8 cellular contexts compared by ENCODE assay signal in the genomic region with DNA sequence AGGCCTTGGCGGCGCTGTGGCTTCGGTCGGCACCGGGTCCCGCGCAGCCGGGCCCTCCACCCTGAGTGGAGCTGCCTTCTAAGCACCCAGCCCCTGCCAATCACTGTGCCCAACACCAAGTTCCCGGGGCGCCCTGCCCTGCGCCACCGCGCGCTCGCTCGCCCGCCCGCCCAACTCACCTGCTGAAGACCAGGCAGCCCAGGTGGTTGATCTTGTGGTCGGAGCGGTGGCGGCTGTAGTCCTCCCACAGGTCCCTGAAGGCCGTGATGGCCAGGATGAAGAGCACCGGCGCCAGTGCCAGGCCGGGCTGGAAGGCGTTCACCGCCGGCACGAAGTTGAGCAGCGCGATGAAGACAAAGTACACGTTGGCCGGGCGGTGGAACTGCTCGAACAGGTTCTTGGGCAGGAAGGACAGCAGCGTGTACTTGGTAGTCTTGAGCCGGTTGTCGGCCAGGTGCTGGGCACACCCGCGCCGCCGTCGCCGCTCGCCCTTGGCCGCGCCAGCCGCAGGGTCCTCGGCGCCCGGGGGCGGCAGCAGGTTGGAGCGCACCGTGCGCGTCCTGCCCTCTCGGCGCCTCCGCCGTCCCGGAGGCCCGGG. TPM values are rescaled to one million over a fixed set of nuclear protein-coding genes. Genes with fewer than 3 reads are reported as not detected.
DNase-seq lines count a peak whose midpoint lies in the region; ATAC-seq and TF ChIP-seq lines count a peak whose summit lies in the region.

No MANE protein-coding gene starts in this region.

- H3K9me3 ChIP-seq in prostate gland (no peaks in the 10 kb centered on the region), A673 (ENCODE audit: low read depth, low read length, poor library complexity, severe bottlenecking) (peaks cover 11% of the 10 kb centered on the region)

- POLR2A ChIA-PET in A673 (lab: Charles Lee; ENCODE audit: low non-redundant PET): no interaction called here

- no peak overlapping the region for H3K27ac ChIP-seq in HL-60 (replicated peaks)
- H3K27ac ChIP-seq in prostate gland: peak overlapping the region; percentile 66 to 72
- H3K27ac ChIP-seq in A673 (ENCODE audit: low read depth, low read length, poor library complexity, severe bottlenecking): no peak overlapping the region

- TF ChIP-seq POLR2A in prostate gland (IDR thresholded peaks at IDR 0.05): no peak

- intact Hi-C loops in prostate gland (cut with DNase I) (loop anchor here (5.0 to 10.0 kb wide), 3 partner anchors 62 to 222 kb away; no protein-coding TSS in a partner anchor), A673 (cut with micrococcal nuclease; ENCODE audit: unreplicated experiment) (no loop called here)

- CTCF ChIA-PET in A673 (lab: Charles Lee): no interaction called here

- peaks cover 7 to 12% of the 10 kb centered on the region in 2 donors for H3K36me3 Mint-ChIP-seq in activated T-cell treated with anti-CD3 and anti-CD28 coated beads, Interleukin-2, amount 50 U/mL, for 72 hours (ENCODE audit: insufficient read depth in 2 of 2)

- peaks cover 53% of the 10 kb centered on the region for H3K4me1 Mint-ChIP-seq in activated T-cell treated with anti-CD3 and anti-CD28 coated beads, Interleukin-2, amount 50 U/mL, for 72 hours (ENCODE audit: low read depth)

- peak overlapping the region; percentile 95 to 97 for H3K4me3 Mint-ChIP-seq in activated T-cell treated with anti-CD3 and anti-CD28 coated beads, Interleukin-2, amount 50 U/mL, for 72 hours

- no peak for TF ChIP-seq CTCF in HL-60 (IDR thresholded peaks at IDR 0.05; ENCODE audit: insufficient read depth, low read length)
- no peak for TF ChIP-seq CTCF in prostate gland (IDR thresholded peaks at IDR 0.05)
- TF ChIP-seq CTCF in A673 (conservative IDR thresholded peaks at IDR 0.05; ENCODE audit: low read depth, low read length): no peak

- H3K4me3 ChIP-seq in HL-60 (replicated peaks; ENCODE audit: insufficient read depth, low read length) (peak overlapping the region; percentile 15), prostate gland (peak overlapping the region; percentile 49 to 56), A673 (ENCODE audit: low read depth, low read length, poor library complexity, severe bottlenecking) (no peak overlapping the region)

- peaks cover 8% of the 10 kb centered on the region for H3K27me3 Mint-ChIP-seq in activated T-cell treated with anti-CD3 and anti-CD28 coated beads, Interleukin-2, amount 50 U/mL, for 72 hours (ENCODE audit: low read depth)

- BruUV-seq in A673 (replicated peaks; lab: Mats Ljungman, UMichigan): no TSS peak

- H3K27ac Mint-ChIP-seq in activated T-cell treated with anti-CD3 and anti-CD28 coated beads, Interleukin-2, amount 50 U/mL, for 72 hours: peak overlapping the region; percentile 69

- ATAC-seq in activated T-cell treated with anti-CD3 and anti-CD28 coated beads, Interleukin-2, amount 50 U/mL, for 72 hours (replicated peaks in 1 of 2): peak; percentile 55 to 66
- ATAC-seq in HG03342 (IDR thresholded peaks at IDR 0.05; ENCODE audit: unreplicated experiment): no peak
- ATAC-seq in GM18867 (IDR thresholded peaks at IDR 0.05; ENCODE audit: unreplicated experiment): no peak

- peaks cover 5% of the 10 kb centered on the region for H3K4me1 ChIP-seq in prostate gland (replicated peaks)
- H3K4me1 ChIP-seq in A673 (ENCODE audit: insufficient read depth, low read length, poor library complexity, severe bottlenecking): no peaks in the 10 kb centered on the region

- H3K27me3 ChIP-seq in HL-60 (ENCODE audit: insufficient read depth, poor library complexity, severe bottlenecking) (peaks cover 4% of the 10 kb centered on the region), prostate gland (replicated peaks; ENCODE audit: insufficient read depth) (no peaks in the 10 kb centered on the region), A673 (replicated peaks; ENCODE audit: insufficient read depth, low read depth, low read length, poor library complexity) (no peaks in the 10 kb centered on the region)

- WGBS in prostate gland: 0% methylated on average over 25 of the region's 62 CpGs

- H3K36me3 ChIP-seq in prostate gland (no peaks in the 10 kb centered on the region), A673 (ENCODE audit: insufficient read depth, low read length, poor library complexity, severe bottlenecking) (no peaks in the 10 kb centered on the region)

- no peaks in the 10 kb centered on the region for H3K9me3 Mint-ChIP-seq in activated T-cell treated with anti-CD3 and anti-CD28 coated beads, Interleukin-2, amount 50 U/mL, for 72 hours

- DNase-seq in HL-60 (ENCODE audit: low read depth in 1 of 2, low spot score in 1 of 2): no peak
- DNase-seq in activated T-cell treated with anti-CD3 and anti-CD28 coated beads, Interleukin-2, amount 50 U/mL, for 72 hours: peak; percentile 64 to 70
- DNase-seq in glomerular visceral epithelial cell (ENCODE audit: extremely low spot score): peak; percentile 36
- peak; percentile 66 for DNase-seq in prostate gland (ENCODE audit: low spot score)
- no peak for DNase-seq in NCI-H2107 treated with DMSO at 0.1 percent for 48 hours (lab: John Stamatoyannopoulos, UW; ENCODE audit: unreplicated experiment)
- DNase-seq in A673 (ENCODE audit: low spot score): no peak

RNA-seq across cellular contexts. Expression of a gene that starts 0.6 kb away (rescaled TPM):
- 10 to 100 TPM; 21.9 to 25.6 TPM for total RNA-seq in activated T-cell treated with anti-CD3 and anti-CD28 coated beads, Interleukin-2, amount 50 U/mL, for 72 hours
- 10 to 100 TPM in 1 of 2 donors, 1 to 10 TPM in 1; 5.6 to 14.3 TPM for total RNA-seq in prostate gland
- total RNA-seq in A673 (2021): not detected in 2 replicates

Comparison
In these comparisons a context has a peak if more than half of its experiments do, and no peak if none do; other contexts are left out.
1. DNase-seq: peak in activated T-cell treated with anti-CD3 and anti-CD28 coated beads, Interleukin-2, amount 50 U/mL, for 72 hours (2 of 2), glomerular visceral epithelial cell (single experiment) and prostate gland (single experiment); none in HL-60 (0 of 2), NCI-H2107 treated with DMSO at 0.1 percent for 48 hours (single experiment) and A673 (single experiment).
2. H3K27ac ChIP-seq: peak in prostate gland (2 of 2); none in HL-60 (single experiment) and A673 (single experiment).
3. ATAC-seq: peak in activated T-cell treated with anti-CD3 and anti-CD28 coated beads, Interleukin-2, amount 50 U/mL, for 72 hours (2 of 2); none in HG03342 (single experiment) and GM18867 (single experiment).